Comparison of ENCODE assay signal across 1 cellular context in genomic region chr2:85178980-85179411, GRCh38.
TF ChIP-seq lines count a peak whose summit lies in the region.

No MANE protein-coding gene starts in this region.

TF ChIP-seq in GM23338, 12 proteins besides CTCF, POLR2A, EP300 and RAD21 (continued from another document):
- TF ChIP-seq ZNF462 (CRISPR knock-in tag; IDR thresholded peaks at IDR 0.05): no peak
- no peak for TF ChIP-seq POLR2AphosphoS5 (IDR thresholded peaks at IDR 0.05; ENCODE audit: low read depth)
- TF ChIP-seq NANOG (IDR thresholded peaks at IDR 0.05; ENCODE audit: borderline replicate concordance): no peak
- TF ChIP-seq EZH2 (IDR thresholded peaks at IDR 0.05; ENCODE audit: low read depth, unreplicated experiment): no peak
- no peak for TF ChIP-seq JUNB (IDR thresholded peaks at IDR 0.05; ENCODE audit: unreplicated experiment)
- TF ChIP-seq CREB1 (CRISPR knock-in tag; IDR thresholded peaks at IDR 0.05; ENCODE audit: low read depth): no peak
- no peak for TF ChIP-seq ZNF331 (CRISPR knock-in tag; IDR thresholded peaks at IDR 0.05; ENCODE audit: low read depth)
- TF ChIP-seq ZNF114 (CRISPR knock-in tag; IDR thresholded peaks at IDR 0.05): no peak
- no peak for TF ChIP-seq REST (IDR thresholded peaks at IDR 0.05; ENCODE audit: unreplicated experiment)
- no peak for TF ChIP-seq EZH2phosphoT487 (IDR thresholded peaks at IDR 0.05; ENCODE audit: unreplicated experiment)
- TF ChIP-seq ETS1 (IDR thresholded peaks at IDR 0.05): no peak
